ENCODE assay signal across 1 cellular context in genomic region chr7:93232673-93233018, GRCh38.
TF ChIP-seq lines count a peak whose summit lies in the region.

No MANE protein-coding gene starts in this region.

TF ChIP-seq in IMR-90, 13 proteins besides CTCF, POLR2A, EP300 and RAD21 (continued from another document):
- no peak for TF ChIP-seq ELK1 (IDR thresholded peaks at IDR 0.05; ENCODE audit: borderline replicate concordance, low read depth, low read length)
- no peak for TF ChIP-seq CHD1 (IDR thresholded peaks at IDR 0.05; ENCODE audit: low read depth, low read length)
- no peak for TF ChIP-seq SMC3 (IDR thresholded peaks at IDR 0.05; ENCODE audit: low read depth, low read length)
- no peak for TF ChIP-seq RCOR1 (IDR thresholded peaks at IDR 0.05; ENCODE audit: insufficient replicate concordance, low read length)
- TF ChIP-seq USF2 (IDR thresholded peaks at IDR 0.05; ENCODE audit: low read depth, low read length): no peak
- TF ChIP-seq MXI1 (IDR thresholded peaks at IDR 0.05; ENCODE audit: borderline replicate concordance, low read depth, low read length): no peak
